Comparison of ENCODE assay signal across 1 cellular context in the genomic region with DNA sequence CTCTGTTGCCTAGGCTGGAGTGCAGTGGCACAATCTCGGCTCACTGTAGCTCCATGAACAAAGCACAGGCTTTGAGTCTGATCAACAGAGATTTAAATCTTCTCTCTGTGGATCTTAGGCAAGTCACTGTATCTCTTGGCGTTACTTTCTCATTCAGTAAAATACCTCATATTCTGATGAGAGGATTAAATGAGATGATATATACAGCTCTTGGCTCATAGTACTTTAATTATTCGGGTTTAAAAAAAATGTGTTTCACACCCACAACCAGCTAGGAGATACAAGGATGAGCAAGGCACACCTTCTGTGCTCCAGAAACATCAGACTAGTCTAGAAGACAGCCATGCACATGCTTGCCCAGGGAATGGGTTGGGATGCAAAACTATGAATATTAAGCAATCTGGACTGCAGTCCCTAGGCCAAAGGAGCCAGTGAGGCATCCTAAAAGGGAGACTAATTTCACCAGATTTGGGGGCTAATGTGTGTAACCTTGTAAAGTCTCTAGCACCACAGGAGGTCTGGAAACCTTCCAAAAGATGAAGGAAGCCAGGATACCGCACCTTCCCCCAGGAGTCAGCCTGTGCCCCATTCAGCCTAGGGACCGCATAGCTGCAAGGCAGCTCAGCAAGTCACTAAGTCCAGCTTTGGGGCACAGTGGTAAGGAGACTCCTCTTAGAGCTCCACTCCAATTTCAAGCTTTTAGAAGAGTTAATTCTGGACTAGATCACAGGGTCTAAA.
TF ChIP-seq lines count a peak whose summit lies in the region.

No MANE protein-coding gene starts in this region.

TF ChIP-seq in WTC11, 78 proteins besides CTCF, POLR2A, EP300 and RAD21 (continued from another document):
- TF ChIP-seq, protein P1, sequence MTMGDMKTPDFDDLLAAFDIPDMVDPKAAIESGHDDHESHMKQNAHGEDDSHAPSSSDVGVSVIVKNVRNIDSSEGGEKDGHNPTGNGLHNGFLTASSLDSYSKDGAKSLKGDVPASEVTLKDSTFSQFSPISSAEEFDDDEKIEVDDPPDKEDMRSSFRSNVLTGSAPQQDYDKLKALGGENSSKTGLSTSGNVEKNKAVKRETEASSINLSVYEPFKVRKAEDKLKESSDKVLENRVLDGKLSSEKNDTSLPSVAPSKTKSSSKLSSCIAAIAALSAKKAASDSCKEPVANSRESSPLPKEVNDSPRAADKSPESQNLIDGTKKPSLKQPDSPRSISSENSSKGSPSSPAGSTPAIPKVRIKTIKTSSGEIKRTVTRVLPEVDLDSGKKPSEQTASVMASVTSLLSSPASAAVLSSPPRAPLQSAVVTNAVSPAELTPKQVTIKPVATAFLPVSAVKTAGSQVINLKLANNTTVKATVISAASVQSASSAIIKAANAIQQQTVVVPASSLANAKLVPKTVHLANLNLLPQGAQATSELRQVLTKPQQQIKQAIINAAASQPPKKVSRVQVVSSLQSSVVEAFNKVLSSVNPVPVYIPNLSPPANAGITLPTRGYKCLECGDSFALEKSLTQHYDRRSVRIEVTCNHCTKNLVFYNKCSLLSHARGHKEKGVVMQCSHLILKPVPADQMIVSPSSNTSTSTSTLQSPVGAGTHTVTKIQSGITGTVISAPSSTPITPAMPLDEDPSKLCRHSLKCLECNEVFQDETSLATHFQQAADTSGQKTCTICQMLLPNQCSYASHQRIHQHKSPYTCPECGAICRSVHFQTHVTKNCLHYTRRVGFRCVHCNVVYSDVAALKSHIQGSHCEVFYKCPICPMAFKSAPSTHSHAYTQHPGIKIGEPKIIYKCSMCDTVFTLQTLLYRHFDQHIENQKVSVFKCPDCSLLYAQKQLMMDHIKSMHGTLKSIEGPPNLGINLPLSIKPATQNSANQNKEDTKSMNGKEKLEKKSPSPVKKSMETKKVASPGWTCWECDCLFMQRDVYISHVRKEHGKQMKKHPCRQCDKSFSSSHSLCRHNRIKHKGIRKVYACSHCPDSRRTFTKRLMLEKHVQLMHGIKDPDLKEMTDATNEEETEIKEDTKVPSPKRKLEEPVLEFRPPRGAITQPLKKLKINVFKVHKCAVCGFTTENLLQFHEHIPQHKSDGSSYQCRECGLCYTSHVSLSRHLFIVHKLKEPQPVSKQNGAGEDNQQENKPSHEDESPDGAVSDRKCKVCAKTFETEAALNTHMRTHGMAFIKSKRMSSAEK (CRISPR knock-in tag; IDR thresholded peaks at IDR 0.05; ENCODE audit: borderline replicate concordance) = no peak
- no peak for TF ChIP-seq CREM (CRISPR knock-in tag; IDR thresholded peaks at IDR 0.05)
- no peak for TF ChIP-seq OVOL2 (CRISPR knock-in tag; IDR thresholded peaks at IDR 0.05; ENCODE audit: borderline replicate concordance)
- TF ChIP-seq ZBTB21 (CRISPR knock-in tag; IDR thresholded peaks at IDR 0.05; ENCODE audit: borderline replicate concordance) = no peak
- TF ChIP-seq, protein P2, sequence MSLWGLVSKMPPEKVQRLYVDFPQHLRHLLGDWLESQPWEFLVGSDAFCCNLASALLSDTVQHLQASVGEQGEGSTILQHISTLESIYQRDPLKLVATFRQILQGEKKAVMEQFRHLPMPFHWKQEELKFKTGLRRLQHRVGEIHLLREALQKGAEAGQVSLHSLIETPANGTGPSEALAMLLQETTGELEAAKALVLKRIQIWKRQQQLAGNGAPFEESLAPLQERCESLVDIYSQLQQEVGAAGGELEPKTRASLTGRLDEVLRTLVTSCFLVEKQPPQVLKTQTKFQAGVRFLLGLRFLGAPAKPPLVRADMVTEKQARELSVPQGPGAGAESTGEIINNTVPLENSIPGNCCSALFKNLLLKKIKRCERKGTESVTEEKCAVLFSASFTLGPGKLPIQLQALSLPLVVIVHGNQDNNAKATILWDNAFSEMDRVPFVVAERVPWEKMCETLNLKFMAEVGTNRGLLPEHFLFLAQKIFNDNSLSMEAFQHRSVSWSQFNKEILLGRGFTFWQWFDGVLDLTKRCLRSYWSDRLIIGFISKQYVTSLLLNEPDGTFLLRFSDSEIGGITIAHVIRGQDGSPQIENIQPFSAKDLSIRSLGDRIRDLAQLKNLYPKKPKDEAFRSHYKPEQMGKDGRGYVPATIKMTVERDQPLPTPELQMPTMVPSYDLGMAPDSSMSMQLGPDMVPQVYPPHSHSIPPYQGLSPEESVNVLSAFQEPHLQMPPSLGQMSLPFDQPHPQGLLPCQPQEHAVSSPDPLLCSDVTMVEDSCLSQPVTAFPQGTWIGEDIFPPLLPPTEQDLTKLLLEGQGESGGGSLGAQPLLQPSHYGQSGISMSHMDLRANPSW (CRISPR knock-in tag; conservative IDR thresholded peaks at IDR 0.05; ENCODE audit: low read depth) = no peak
